Comparison of ENCODE assay signal across 20 cellular contexts in genomic region chr1:194318790-194319280, GRCh38.
DNase-seq lines count a peak whose midpoint lies in the region; ATAC-seq, FAIRE-seq and TF ChIP-seq lines count a peak whose summit lies in the region.
"Had no signal": no experiment of that assay in that cellular context is flagged by ENCODE, and none has a peak within 500 bp of the region (broad histone marks: within the 10 kb centered on the region; RNA-seq: fewer than 3 reads in every experiment).

No MANE protein-coding gene starts in this region.

- peak; percentile 47 for FAIRE-seq in islet of Langerhans (lab: Jason Lieb, UNC)
- FAIRE-seq: GM12891, GM19239 had no signal

- POLR2A ChIA-PET in SK-N-SH (lab: Yijun Ruan, JAX) = no interaction called here

- DNase-seq in SK-N-SH (no peak), SK-N-DZ (ENCODE audit: low spot score) (peak; percentile 94), amygdala (lab: John Stamatoyannopoulos, UW) (no peak), cerebellum (ENCODE audit: low spot score) (no peak)
- DNase-seq: 8988T; ACHN; BE2C; C1 segment of cervical spinal cord; CD4-positive, alpha-beta memory T cell; CD4-positive, CD25-positive, alpha-beta regulatory T cell; CD8-positive, alpha-beta memory T cell; COR-L47; DMS79 treated with DMSO at 0.1 percent for 48 hours; GF-D8 had no signal

- no peak overlapping the region for H3K9ac ChIP-seq in SK-N-SH
- H3K9ac ChIP-seq: BLaER1 had no signal

- H3K4me3 ChIP-seq in SK-N-SH (ENCODE audit: low read depth in 2 of 2, low read length in 1 of 2) = no peak overlapping the region
- H3K4me3 ChIP-seq: BLaER1 had no signal

- no peak for TF ChIP-seq RAD21 in SK-N-SH (IDR thresholded peaks at IDR 0.05; ENCODE audit: low read length)

- no peak for TF ChIP-seq CTCF in SK-N-SH (IDR thresholded peaks at IDR 0.05)

- H3K9me2 ChIP-seq in SK-N-SH = no peaks in the 10 kb centered on the region

- no peak overlapping the region for H2AFZ ChIP-seq in SK-N-SH (ENCODE audit: low read depth)

- H3K27me3 ChIP-seq in SK-N-SH (ENCODE audit: insufficient read depth) = no peaks in the 10 kb centered on the region
- H3K27me3 ChIP-seq: BE2C, BLaER1 had no signal

- no peaks in the 10 kb centered on the region for H3K9me3 ChIP-seq in SK-N-SH
- H3K9me3 ChIP-seq: BE2C, BLaER1 had no signal

- 5% methylated on average over 1 of the region's 1 CpG for WGBS in SK-N-SH (ENCODE audit: low lambda C conversion rate)

- no peak overlapping the region for H3K4me2 ChIP-seq in SK-N-SH
- H3K4me2 ChIP-seq: BLaER1 had no signal

- TF ChIP-seq EP300 in SK-N-SH (IDR thresholded peaks at IDR 0.05; ENCODE audit: borderline replicate concordance in 1 of 2, low read depth in 1 of 2, low read length in 1 of 2) = no peak

- CTCF ChIA-PET in SK-N-SH (lab: Yijun Ruan, JAX) = no interaction called here

- peaks cover 0 to 2% of the 10 kb centered on the region in 2 experiments; a peak in 1 of 4 replicates for H3K4me1 ChIP-seq in SK-N-SH (ENCODE audit: control insufficient read depth in 1 of 2, insufficient read depth in 2 of 2, low read depth in 1 of 2, low read length in 1 of 2)
- H3K4me1 ChIP-seq: BLaER1 had no signal

- no peaks in the 10 kb centered on the region for H3K79me2 ChIP-seq in SK-N-SH (ENCODE audit: insufficient read depth)

- no peak overlapping the region for H3K27ac ChIP-seq in SK-N-SH (ENCODE audit: low read depth in 2 of 2, low read length in 1 of 2)
- H3K27ac ChIP-seq: BLaER1 had no signal

- H4K20me1 ChIP-seq in SK-N-SH (ENCODE audit: insufficient read depth) = no peaks in the 10 kb centered on the region
- H4K20me1 ChIP-seq: BLaER1 had no signal

- H3K36me3 ChIP-seq in SK-N-SH (replicated peaks in 1 of 2; ENCODE audit: control insufficient read depth in 1 of 2, insufficient read depth in 2 of 2, low read length in 1 of 2) = no peaks in the 10 kb centered on the region
- H3K36me3 ChIP-seq: BE2C, BLaER1 had no signal

- H3F3A ChIP-seq in SK-N-SH (replicated peaks; ENCODE audit: insufficient read depth) = no peaks in the 10 kb centered on the region

- ATAC-seq in SK-N-SH treated with all-trans-retinoic acid at 6 μM for 48 hours (peak; percentile 31; the same call in 1 of the 3 replicates), HG02973 (IDR thresholded peaks at IDR 0.05; ENCODE audit: unreplicated experiment) (no peak)

TF ChIP-seq in SK-N-SH treated with all-trans-retinoic acid at 6 μM for 48 hours, 23 proteins besides CTCF, POLR2A, EP300 and RAD21:
- TF ChIP-seq TOX (CRISPR knock-in tag; IDR thresholded peaks at IDR 0.05; ENCODE audit: borderline replicate concordance) = no peak
- peak; percentile 97 for TF ChIP-seq ZC3H10 (CRISPR knock-in tag; IDR thresholded peaks at IDR 0.05)
- TF ChIP-seq SNAI2 (CRISPR knock-in tag; IDR thresholded peaks at IDR 0.05) = no peak
TF ChIP-seq in SK-N-SH treated with all-trans-retinoic acid at 6 μM for 48 hours: peak in this region for 1.

TF ChIP-seq in SK-N-SH, 30 proteins besides CTCF, POLR2A, EP300 and RAD21:
- TF ChIP-seq TAF1 (IDR thresholded peaks at IDR 0.05; ENCODE audit: borderline replicate concordance, low read depth, low read length) (no peak), TCF12 (IDR thresholded peaks at IDR 0.05) (no peak), ELF1 (IDR thresholded peaks at IDR 0.05) (no peak), USF2 (IDR thresholded peaks at IDR 0.05; ENCODE audit: borderline replicate concordance, low read depth, low read length) (no peak), RXRA (IDR thresholded peaks at IDR 0.05; ENCODE audit: borderline replicate concordance, low read depth) (no peak), POLR2AphosphoS5 (IDR thresholded peaks at IDR 0.05; ENCODE audit: low read depth, low read length) (no peak), MEF2A (IDR thresholded peaks at IDR 0.05; ENCODE audit: borderline replicate concordance, low read depth) (no peak), SMC3 (IDR thresholded peaks at IDR 0.05; ENCODE audit: low read depth, low read length) (no peak), CHD2 (IDR thresholded peaks at IDR 0.05; ENCODE audit: low read length, partially characterized antibody) (no peak), GATA2 (CRISPR knock-in tag; IDR thresholded peaks at IDR 0.05) (no peak)
TF ChIP-seq in SK-N-SH: peak in this region for 0.
